In genomic region chr1:240285541-240285940, GRCh38 we compare ENCODE assay signal across 23 cellular contexts.
A peak's percentile ranks its signal among the peaks of the same experiment; 100 is the strongest.
DNase-seq lines count a peak whose midpoint lies in the region; ATAC-seq, FAIRE-seq and TF ChIP-seq lines count a peak whose summit lies in the region.
"Had no signal": no experiment of that assay in that cellular context is flagged by ENCODE, and none has a peak within 500 bp of the region (broad histone marks: within the 10 kb centered on the region; RNA-seq: fewer than 3 reads in every experiment).

No MANE protein-coding gene starts in this region.

- TF ChIP-seq CTCF in AG09309 (IDR thresholded peaks at IDR 0.05; ENCODE audit: control insufficient read depth, insufficient read depth, low read depth, low read length, missing control alignments), result no peak
- TF ChIP-seq CTCF in HFFc6 (IDR thresholded peaks at IDR 0.05), result no peak
- TF ChIP-seq CTCF in bronchial epithelial cell (IDR thresholded peaks at IDR 0.05; ENCODE audit: insufficient read depth, low read length, severe bottlenecking), result no peak
- TF ChIP-seq CTCF in omental fat pad (IDR thresholded peaks at IDR 0.05), result no peak

- H3K36me3 ChIP-seq in bronchial epithelial cell (ENCODE audit: control insufficient read depth, insufficient read depth, low read length), result no peaks in the 10 kb centered on the region
- H3K36me3 ChIP-seq: esophagus muscularis mucosa, SJCRH30 had no signal

- DNase-seq in AG09309 (ENCODE audit: low read depth), result peak; percentile 90
- DNase-seq in HFFc6, result peak; percentile 88
- peak; percentile 72 for DNase-seq in bronchial epithelial cell (ENCODE audit: low read depth)
- DNase-seq in omental fat pad (ENCODE audit: low spot score), result no peak
- no peak for DNase-seq in stimulated activated CD4-positive, alpha-beta T cell treated with anti-CD3 and anti-CD28 coated beads, Interleukin-4, amount 100 ng/mL, for 1 hour
- DNase-seq in stimulated activated CD4-positive, alpha-beta T cell treated with anti-CD3 and anti-CD28 coated beads, Interleukin-12 subunit alpha, Interleukin-12 subunit beta, amount 100 ng/mL, for 4 hours, result no peak
- no peak for DNase-seq in medulla oblongata (ENCODE audit: extremely low spot score)
- DNase-seq: activated B cell treated with CpG ODN at 0.5 μM for 24 hours; activated CD8-positive, alpha-beta T cell treated with anti-CD3 and anti-CD28 coated beads for 36 hours; activated T-cell treated with anti-CD3 and anti-CD28 coated beads, Interleukin-2, amount 50 U/mL, for 48 hours; hypothalamus; kidney glomerular epithelial cell; NCI-H2029 treated with DMSO at 0.1 percent for 48 hours; nephron progenitor cell; psoas muscle; SJCRH30; stimulated activated naive CD8-positive, alpha-beta T cell treated with anti-CD3 and anti-CD28 coated beads, Interleukin-15, amount 100 ng/mL, for 72 hours; T-helper 17 cell had no signal

- H3K9me3 Mint-ChIP-seq in HFFc6, result no peaks in the 10 kb centered on the region; the same call in 1 of the 2 replicates
- H3K9me3 Mint-ChIP-seq: activated CD8-positive, alpha-beta T cell treated with anti-CD3 and anti-CD28 coated beads for 36 hours; nephron progenitor cell had no signal

- peaks cover 10% of the 10 kb centered on the region for H3K27me3 Mint-ChIP-seq in HFFc6 (ENCODE audit: insufficient read depth)
- H3K27me3 Mint-ChIP-seq: activated B cell treated with CpG ODN at 0.5 μM for 24 hours; activated CD8-positive, alpha-beta T cell treated with anti-CD3 and anti-CD28 coated beads for 36 hours; B cell; stimulated activated naive CD8-positive, alpha-beta T cell treated with anti-CD3 and anti-CD28 coated beads, Interleukin-15, amount 100 ng/mL, for 72 hours; T-helper 17 cell had no signal

- peak overlapping the region; percentile 37 for H3K4me3 Mint-ChIP-seq in HFFc6
- H3K4me3 Mint-ChIP-seq: activated B cell treated with CpG ODN at 0.5 μM for 24 hours; activated CD8-positive, alpha-beta T cell treated with anti-CD3 and anti-CD28 coated beads for 36 hours; B cell; nephron progenitor cell; stimulated activated naive CD8-positive, alpha-beta T cell treated with anti-CD3 and anti-CD28 coated beads, Interleukin-15, amount 100 ng/mL, for 72 hours; T-helper 17 cell had no signal

- no peak for FAIRE-seq in bronchial epithelial cell (lab: Jason Lieb, UNC)

- peaks cover 90% of the 10 kb centered on the region for H3K36me3 Mint-ChIP-seq in HFFc6 (ENCODE audit: low read depth)
- H3K36me3 Mint-ChIP-seq: activated naive CD4-positive, alpha-beta T cell treated with anti-CD3 and anti-CD28 coated beads, Interleukin-2, amount 50 U/mL, for 72 hours had no signal

- H3K27ac Mint-ChIP-seq in HFFc6, result peak overlapping the region; percentile 89
- H3K27ac Mint-ChIP-seq: activated B cell treated with CpG ODN at 0.5 μM for 24 hours; activated CD8-positive, alpha-beta T cell treated with anti-CD3 and anti-CD28 coated beads for 36 hours; activated naive CD4-positive, alpha-beta T cell treated with anti-CD3 and anti-CD28 coated beads, Interleukin-2, amount 50 U/mL, for 72 hours; B cell; nephron progenitor cell; stimulated activated naive CD8-positive, alpha-beta T cell treated with anti-CD3 and anti-CD28 coated beads, Interleukin-15, amount 100 ng/mL, for 72 hours; T-helper 17 cell had no signal

- no peak overlapping the region for H3K4me3 ChIP-seq in AG09309 (ENCODE audit: control insufficient read depth, low read depth, low read length)
- H3K4me3 ChIP-seq in bronchial epithelial cell (ENCODE audit: low read depth, low read length), result no peak overlapping the region
- H3K4me3 ChIP-seq: esophagus muscularis mucosa, MG63, psoas muscle, SJCRH30 had no signal

- ATAC-seq in omental fat pad (ENCODE audit: low FRiP score), result peak; percentile 23
- no peak for ATAC-seq in HG02973 (IDR thresholded peaks at IDR 0.05; ENCODE audit: unreplicated experiment)
- ATAC-seq: activated CD8-positive, alpha-beta T cell treated with anti-CD3 and anti-CD28 coated beads for 36 hours; activated naive CD4-positive, alpha-beta T cell treated with anti-CD3 and anti-CD28 coated beads, Interleukin-2, amount 50 U/mL, for 72 hours; stimulated activated naive CD8-positive, alpha-beta T cell treated with anti-CD3 and anti-CD28 coated beads, Interleukin-15, amount 100 ng/mL, for 72 hours; T-helper 17 cell had no signal

- peaks cover 92% of the 10 kb centered on the region for H3K4me1 Mint-ChIP-seq in HFFc6 (ENCODE audit: low read depth)
- H3K4me1 Mint-ChIP-seq: activated B cell treated with CpG ODN at 0.5 μM for 24 hours; B cell; nephron progenitor cell; stimulated activated naive CD8-positive, alpha-beta T cell treated with anti-CD3 and anti-CD28 coated beads, Interleukin-15, amount 100 ng/mL, for 72 hours had no signal

- H3K27me3 ChIP-seq in bronchial epithelial cell (ENCODE audit: control insufficient read depth, insufficient read depth, low read length), result no peaks in the 10 kb centered on the region
- H3K27me3 ChIP-seq: esophagus muscularis mucosa, MG63, SJCRH30 had no signal

Comparison
In these comparisons a context has a peak if more than half of its experiments do, and no peak if none do; other contexts are left out.
1. DNase-seq: peak in AG09309 (single experiment), HFFc6 (single experiment) and bronchial epithelial cell (single experiment); none in omental fat pad (single experiment), stimulated activated CD4-positive, alpha-beta T cell treated with anti-CD3 and anti-CD28 coated beads, Interleukin-4, amount 100 ng/mL, for 1 hour (single experiment), stimulated activated CD4-positive, alpha-beta T cell treated with anti-CD3 and anti-CD28 coated beads, Interleukin-12 subunit alpha, Interleukin-12 subunit beta, amount 100 ng/mL, for 4 hours (single experiment) and medulla oblongata (single experiment).